14 cellular contexts compared by ENCODE assay signal in genomic region chr1:243718893-243719292, GRCh38.
DNase-seq lines count a peak whose midpoint lies in the region; ATAC-seq and TF ChIP-seq lines count a peak whose summit lies in the region.
"Had no signal": no experiment of that assay in that cellular context is flagged by ENCODE, and none has a peak within 500 bp of the region (broad histone marks: within the 10 kb centered on the region; RNA-seq: fewer than 3 reads in every experiment).

No MANE protein-coding gene starts in this region.

- H3K9me3 Mint-ChIP-seq in brain = peaks cover 0 to 6% (median 4%) of the 10 kb centered on the region in 5 experiments
- H3K9me3 Mint-ChIP-seq in activated naive CD4-positive, alpha-beta T cell treated with anti-CD3 and anti-CD28 coated beads for 36 hours = no peaks in the 10 kb centered on the region
- H3K9me3 Mint-ChIP-seq: activated CD8-positive, alpha-beta T cell treated with anti-CD3 and anti-CD28 coated beads for 36 hours; T-helper 1 cell treated with Interleukin-12 subunit alpha and Interleukin-12 subunit beta and Interleukin-4 antibody, amounts not matched to agents 30 μg/mL and 1 μg/mL, for 36 hours had no signal

- peaks cover 76% of the 10 kb centered on the region for H3K4me1 Mint-ChIP-seq in brain
- peaks cover 32% of the 10 kb centered on the region for H3K4me1 Mint-ChIP-seq in activated naive CD4-positive, alpha-beta T cell treated with anti-CD3 and anti-CD28 coated beads for 36 hours (ENCODE audit: low read depth)

- H3K27ac Mint-ChIP-seq in brain = peak overlapping the region in 4 of 5 experiments; percentile 18 to 70 (median 32)
- H3K27ac Mint-ChIP-seq in activated naive CD4-positive, alpha-beta T cell treated with anti-CD3 and anti-CD28 coated beads for 36 hours = no peak overlapping the region
- H3K27ac Mint-ChIP-seq: activated CD8-positive, alpha-beta T cell treated with anti-CD3 and anti-CD28 coated beads for 36 hours; T-helper 1 cell treated with Interleukin-12 subunit alpha and Interleukin-12 subunit beta and Interleukin-4 antibody, amounts not matched to agents 30 μg/mL and 1 μg/mL, for 36 hours had no signal

- intact Hi-C loops in activated naive CD4-positive, alpha-beta T cell treated with anti-CD3 and anti-CD28 coated beads for 36 hours (cut with micrococcal nuclease) = no loop called here

- DNase-seq in ACHN (peak; percentile 26), HT1080 (ENCODE audit: low read depth) (peak; percentile 86), iris pigment epithelial cell (ENCODE audit: low read depth) (peak; percentile 64), iPS-NIHi11 (ENCODE audit: low spot score) (no peak)
- no peak for DNase-seq in activated naive CD4-positive, alpha-beta T cell treated with anti-CD3 and anti-CD28 coated beads for 36 hours
- no peak for DNase-seq in NK-92 treated with Interleukin-12 subunit alpha and Interleukin-12 subunit beta, amount 100 ng/mL, for 24 hours (lab: John Stamatoyannopoulos, UW)
- DNase-seq: activated CD8-positive, alpha-beta T cell treated with anti-CD3 and anti-CD28 coated beads for 36 hours; activated naive CD4-positive, alpha-beta T cell treated with anti-CD3 and anti-CD28 coated beads, Interleukin-2, amount 50 U/mL, for 16 hours; hypothalamus; NCI-H146; upper lobe of right lung had no signal

- no peak overlapping the region for H3K4me3 Mint-ChIP-seq in brain
- no peak overlapping the region for H3K4me3 Mint-ChIP-seq in activated naive CD4-positive, alpha-beta T cell treated with anti-CD3 and anti-CD28 coated beads for 36 hours
- H3K4me3 Mint-ChIP-seq: activated CD8-positive, alpha-beta T cell treated with anti-CD3 and anti-CD28 coated beads for 36 hours; T-helper 1 cell treated with Interleukin-12 subunit alpha and Interleukin-12 subunit beta and Interleukin-4 antibody, amounts not matched to agents 30 μg/mL and 1 μg/mL, for 36 hours had no signal

- CTCF ChIA-PET in activated naive CD4-positive, alpha-beta T cell treated with anti-CD3 and anti-CD28 coated beads for 36 hours (lab: Charles Lee) = no interaction called here

- no peak for TF ChIP-seq CTCF in brain (conservative IDR thresholded peaks at IDR 0.05)

- ATAC-seq in GM19328 (IDR thresholded peaks at IDR 0.05; ENCODE audit: unreplicated experiment) = no peak
- ATAC-seq: activated CD8-positive, alpha-beta T cell treated with anti-CD3 and anti-CD28 coated beads for 36 hours; upper lobe of right lung had no signal

- no peaks in the 10 kb centered on the region for H3K27me3 Mint-ChIP-seq in brain
- no peaks in the 10 kb centered on the region for H3K27me3 Mint-ChIP-seq in activated naive CD4-positive, alpha-beta T cell treated with anti-CD3 and anti-CD28 coated beads for 36 hours (ENCODE audit: low read depth)
- H3K27me3 Mint-ChIP-seq: activated CD8-positive, alpha-beta T cell treated with anti-CD3 and anti-CD28 coated beads for 36 hours had no signal

- in situ Hi-C loops in ACHN (cut with HindIII; ENCODE audit: low pct_ligation_motif_present, low pct_unique_long_range_greater_than_20kb, low sequenced_read_pairs) = no loop called here

- peaks cover 15% of the 10 kb centered on the region for H3K36me3 Mint-ChIP-seq in brain
- no peaks in the 10 kb centered on the region for H3K36me3 Mint-ChIP-seq in activated naive CD4-positive, alpha-beta T cell treated with anti-CD3 and anti-CD28 coated beads for 36 hours (ENCODE audit: low read depth)

Comparison
In these comparisons a context has a peak if more than half of its experiments do, and no peak if none do; other contexts are left out.
1. DNase-seq: peak in ACHN (single experiment), HT1080 (single experiment) and iris pigment epithelial cell (single experiment); none in activated naive CD4-positive, alpha-beta T cell treated with anti-CD3 and anti-CD28 coated beads for 36 hours (single experiment), iPS-NIHi11 (single experiment) and NK-92 treated with Interleukin-12 subunit alpha and Interleukin-12 subunit beta, amount 100 ng/mL, for 24 hours (single experiment).